ENCODE assay signal across 20 cellular contexts in genomic region chr4:53380221-53380620, GRCh38. TPM values are rescaled to one million over a fixed set of nuclear protein-coding genes. Genes with fewer than 3 reads are reported as not detected.
A peak's percentile ranks its signal among the peaks of the same experiment; 100 is the strongest.
DNase-seq lines count a peak whose midpoint lies in the region; ATAC-seq and TF ChIP-seq lines count a peak whose summit lies in the region.
"Had no signal": no experiment of that assay in that cellular context is flagged by ENCODE, and none has a peak within 500 bp of the region (broad histone marks: within the 10 kb centered on the region; RNA-seq: fewer than 3 reads in every experiment).

No MANE protein-coding gene starts in this region.

- H3K9me3 ChIP-seq in BLaER1: no peaks in the 10 kb centered on the region
- no peaks in the 10 kb centered on the region for H3K9me3 ChIP-seq in DOHH2 (ENCODE audit: control insufficient read depth, insufficient read depth, low read length)
- H3K9me3 ChIP-seq in OCI-LY7 (ENCODE audit: low read length): no peaks in the 10 kb centered on the region
- H3K9me3 ChIP-seq: pancreas, thyroid gland had no signal

- H3F3A ChIP-seq in DOHH2 (ENCODE audit: control insufficient read depth, insufficient read depth): no peaks in the 10 kb centered on the region

- ATAC-seq in HG03457 (IDR thresholded peaks at IDR 0.05; ENCODE audit: unreplicated experiment): no peak
- ATAC-seq: activated CD4-positive, CD25-positive, alpha-beta regulatory T cell treated with anti-CD3 and anti-CD28 coated beads, Interleukin-2, amount 50 U/mL, for 24 hours; esophagus mucosa; left cardiac atrium; pancreas had no signal

- peaks cover 40% of the 10 kb centered on the region for H3K36me3 ChIP-seq in BLaER1
- peaks cover 74% of the 10 kb centered on the region for H3K36me3 ChIP-seq in DOHH2 (ENCODE audit: control insufficient read depth, low read length)
- peaks cover 60% of the 10 kb centered on the region for H3K36me3 ChIP-seq in OCI-LY7 (ENCODE audit: insufficient read depth, low read length)

- H3K4me3 ChIP-seq in BLaER1 (no peak overlapping the region), DOHH2 (ENCODE audit: low read length) (peak overlapping the region; percentile 96), OCI-LY7 (ENCODE audit: low read depth, low read length, poor library complexity, severe bottlenecking) (peak overlapping the region; percentile 98), fibroblast of mammary gland (ENCODE audit: control insufficient read depth, low read depth, low read length) (no peak overlapping the region)
- H3K4me3 ChIP-seq: pancreas, thyroid gland had no signal

- no TSS peak for BruUV-seq in OCI-LY7 (replicated peaks; lab: Mats Ljungman, UMichigan)

- H3K4me2 ChIP-seq in BLaER1 (peak overlapping the region; percentile 70; the same call in 1 of the 2 replicates), DOHH2 (ENCODE audit: low read length) (peak overlapping the region; percentile 91), OCI-LY7 (ENCODE audit: low read length) (peak overlapping the region; percentile 93)

- DNase-seq in OCI-LY7 (ENCODE audit: low spot score): no peak
- peak; percentile 31 for DNase-seq in fibroblast of mammary gland (ENCODE audit: low read depth)
- no peak for DNase-seq in cerebellar cortex (ENCODE audit: low spot score)
- no peak for DNase-seq in HuH-7 (ENCODE audit: low spot score)
- DNase-seq in DMS 273 (lab: John Stamatoyannopoulos, UW; ENCODE audit: unreplicated experiment): no peak
- DNase-seq: activated naive CD4-positive, alpha-beta T cell treated with Interleukin-2 at 50 U/mL for 16 hours; DMS 273 treated with DMSO at 0.1 percent for 48 hours; hypothalamus; left cardiac atrium; NCI-H1048; NCI-H2171; NCI-H774; pancreas; small intestine; thyroid gland had no signal

- CTCF ChIA-PET in OCI-LY7 (lab: Charles Lee; ENCODE audit: unreplicated experiment): interaction anchor here (0.5 kb wide), 1 partner anchor 112 kb away, joined by 5 read pairs; no protein-coding TSS in a partner anchor

- H3K9ac ChIP-seq in BLaER1: no peak overlapping the region

- H3K4me1 ChIP-seq in BLaER1 (peaks cover 25% of the 10 kb centered on the region), DOHH2 (ENCODE audit: control insufficient read depth, low read length) (peaks cover 25% of the 10 kb centered on the region), OCI-LY7 (ENCODE audit: insufficient read depth, low read length, poor library complexity, severe bottlenecking) (peaks cover 24% of the 10 kb centered on the region)

- H3K79me2 ChIP-seq in DOHH2 (ENCODE audit: control insufficient read depth, low read length) (peaks cover 64% of the 10 kb centered on the region), OCI-LY7 (ENCODE audit: insufficient read depth, low read depth, low read length) (peaks cover 64% of the 10 kb centered on the region)

- no peaks in the 10 kb centered on the region for H3K9me2 ChIP-seq in DOHH2 (replicated peaks; ENCODE audit: control insufficient read depth, low read length)
- no peaks in the 10 kb centered on the region for H3K9me2 ChIP-seq in OCI-LY7 (ENCODE audit: insufficient read depth, low read length)

- POLR2A ChIA-PET in OCI-LY7 (lab: Charles Lee): interaction anchor here (1.0 to 2.1 kb wide), 10 partner anchors 10 to 75 kb away, joined by 3 to 10 read pairs (median 6); no protein-coding TSS in a partner anchor

- H2AFZ ChIP-seq in OCI-LY7 (ENCODE audit: low read length): no peak overlapping the region

- no peak for TF ChIP-seq CTCF in DOHH2 (IDR thresholded peaks at IDR 0.05; ENCODE audit: low read depth, low read length, poor library complexity, severe bottlenecking)
- TF ChIP-seq CTCF in OCI-LY7 (conservative IDR thresholded peaks at IDR 0.05; ENCODE audit: low read length): no peak
- no peak for TF ChIP-seq CTCF in fibroblast of mammary gland (conservative IDR thresholded peaks at IDR 0.05; ENCODE audit: control insufficient read depth, insufficient read depth, low read depth, low read length)

- intact Hi-C loops in OCI-LY7 (cut with micrococcal nuclease; ENCODE audit: unreplicated experiment): no loop called here

- H4K20me1 ChIP-seq in BLaER1: peaks cover 72% of the 10 kb centered on the region
- peaks cover 21% of the 10 kb centered on the region for H4K20me1 ChIP-seq in DOHH2 (ENCODE audit: control insufficient read depth, insufficient read depth, low read depth, low read length)
- H4K20me1 ChIP-seq in OCI-LY7 (ENCODE audit: insufficient read depth, low read length): peaks cover 21% of the 10 kb centered on the region

- H3K27ac ChIP-seq in BLaER1 (no peak overlapping the region), DOHH2 (ENCODE audit: low read depth, low read length) (no peak overlapping the region), OCI-LY7 (ENCODE audit: low read depth, low read length, poor library complexity, severe bottlenecking) (no peak overlapping the region)
- H3K27ac ChIP-seq: pancreas, thyroid gland had no signal

- H3K27me3 ChIP-seq in BLaER1: no peaks in the 10 kb centered on the region
- H3K27me3 ChIP-seq in DOHH2 (ENCODE audit: control insufficient read depth, low read length): no peaks in the 10 kb centered on the region
- H3K27me3 ChIP-seq: pancreas, thyroid gland had no signal

RNA-seq across cellular contexts. Expression of gene FIP1L1, which starts 2.8 kb away (rescaled TPM):
- 73.2 and 83.1 TPM in 2 replicates for total RNA-seq in OCI-LY7 (2014; rRNA removed; shearing (Covaris generic))
- 85.7 and 86.9 TPM in 2 replicates for total RNA-seq in OCI-LY7 (2022)

RNA-seq across cellular contexts. Expression of gene SCFD2, which starts 14.4 kb away (rescaled TPM):
- total RNA-seq in OCI-LY7 (2014; rRNA removed; shearing (Covaris generic)): 52.0 and 52.9 TPM in 2 replicates
- 26.2 and 27.2 TPM in 2 replicates for total RNA-seq in OCI-LY7 (2022)

Comparison
In these comparisons a context has a peak if more than half of its experiments do, and no peak if none do; other contexts are left out.
1. H3K4me3 ChIP-seq: peak in DOHH2 (single experiment) and OCI-LY7 (single experiment); none in BLaER1 (single experiment) and fibroblast of mammary gland (single experiment).
2. Peak in every context shown above with its lines, with median percentiles within 50 percentile points of each other: H3K4me2 ChIP-seq.